15 cellular contexts compared by ENCODE assay signal in genomic region chr6:131931063-131931745, GRCh38. TPM values are rescaled to one million over a fixed set of nuclear protein-coding genes. Genes with fewer than 3 reads are reported as not detected.
"Had no signal": no experiment of that assay in that cellular context is flagged by ENCODE, and none has a peak within 500 bp of the region (broad histone marks: within the 10 kb centered on the region; RNA-seq: fewer than 3 reads in every experiment).

No MANE protein-coding gene starts in this region.

- H3K27ac ChIP-seq: lower lobe of right lung had no signal

- DNase-seq: activated CD4-positive, alpha-beta memory T cell treated with anti-CD3 and anti-CD28 coated beads for 36 hours; activated gamma-delta T cell; activated naive CD8-positive, alpha-beta T cell treated with anti-CD3 and anti-CD28 coated beads for 36 hours; activated T-cell treated with anti-CD3 and anti-CD28 coated beads, Interleukin-2, amount 50 U/mL, for 4 hours; anterior cingulate cortex; hippocampal formation; kidney glomerular epithelial cell; lower lobe of right lung; naive B cell; stimulated activated CD4-positive, alpha-beta T cell treated with anti-CD3 and anti-CD28 coated beads, Interleukin-2, amount 100 ng/mL, for 48 hours; stimulated activated naive CD4-positive, alpha-beta T cell treated with Interleukin-2 at 50 U/mL for 16 hours had no signal

- H3K4me1 ChIP-seq: lower lobe of right lung had no signal

- H3K4me3 ChIP-seq: lower lobe of right lung had no signal

- H3K36me3 ChIP-seq: lower lobe of right lung had no signal

- H3K9me3 ChIP-seq: lower lobe of right lung had no signal

- FAIRE-seq: bronchial epithelial cell, colon, endothelial cell of umbilical vein had no signal

- ATAC-seq: activated T-cell treated with anti-CD3 and anti-CD28 coated beads, Interleukin-2, amount 50 U/mL, for 4 hours; lower lobe of right lung had no signal

RNA-seq across cellular contexts. Expression of gene CCN2, which starts 20.0 kb away (rescaled TPM):
- total RNA-seq: activated CD4-positive, alpha-beta memory T cell treated with anti-CD3 and anti-CD28 coated beads for 36 hours; activated naive CD8-positive, alpha-beta T cell treated with anti-CD3 and anti-CD28 coated beads for 36 hours; T-helper 2 cell treated with Interferon-gamma antibody and Interleukin-4, amounts not matched to agents 100 ng/mL and 5 ng/mL, for 36 hours had no signal
